Comparison of ENCODE assay signal across 1 cellular context in the genomic region with DNA sequence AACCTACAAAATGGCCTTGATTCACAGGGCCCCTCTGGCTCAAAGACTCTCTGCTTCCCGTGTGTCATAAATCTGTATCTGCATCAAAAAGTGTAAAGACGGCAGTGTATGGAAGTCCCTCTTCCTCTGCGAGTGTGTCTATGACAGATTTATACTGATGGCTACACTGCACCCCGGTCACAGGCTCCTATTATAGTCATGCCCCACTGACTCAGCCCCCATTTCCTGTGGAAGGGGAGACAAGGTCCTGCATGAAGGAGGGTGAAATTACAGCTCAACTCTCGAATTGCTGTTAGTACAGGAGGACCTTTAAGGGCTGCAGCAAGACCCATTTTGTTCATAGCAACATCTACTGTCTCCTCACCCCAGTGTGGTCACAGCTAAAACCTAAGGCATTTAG.
TF ChIP-seq lines count a peak whose summit lies in the region.

No MANE protein-coding gene starts in this region.

TF ChIP-seq in GM12878, 131 proteins besides CTCF, POLR2A, EP300 and RAD21 (continued from another document):
- TF ChIP-seq, protein P1, sequence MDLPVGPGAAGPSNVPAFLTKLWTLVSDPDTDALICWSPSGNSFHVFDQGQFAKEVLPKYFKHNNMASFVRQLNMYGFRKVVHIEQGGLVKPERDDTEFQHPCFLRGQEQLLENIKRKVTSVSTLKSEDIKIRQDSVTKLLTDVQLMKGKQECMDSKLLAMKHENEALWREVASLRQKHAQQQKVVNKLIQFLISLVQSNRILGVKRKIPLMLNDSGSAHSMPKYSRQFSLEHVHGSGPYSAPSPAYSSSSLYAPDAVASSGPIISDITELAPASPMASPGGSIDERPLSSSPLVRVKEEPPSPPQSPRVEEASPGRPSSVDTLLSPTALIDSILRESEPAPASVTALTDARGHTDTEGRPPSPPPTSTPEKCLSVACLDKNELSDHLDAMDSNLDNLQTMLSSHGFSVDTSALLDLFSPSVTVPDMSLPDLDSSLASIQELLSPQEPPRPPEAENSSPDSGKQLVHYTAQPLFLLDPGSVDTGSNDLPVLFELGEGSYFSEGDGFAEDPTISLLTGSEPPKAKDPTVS (IDR thresholded peaks at IDR 0.05; ENCODE audit: low read depth, low read length), result no peak
